ENCODE assay signal across 27 cellular contexts in the genomic region with DNA sequence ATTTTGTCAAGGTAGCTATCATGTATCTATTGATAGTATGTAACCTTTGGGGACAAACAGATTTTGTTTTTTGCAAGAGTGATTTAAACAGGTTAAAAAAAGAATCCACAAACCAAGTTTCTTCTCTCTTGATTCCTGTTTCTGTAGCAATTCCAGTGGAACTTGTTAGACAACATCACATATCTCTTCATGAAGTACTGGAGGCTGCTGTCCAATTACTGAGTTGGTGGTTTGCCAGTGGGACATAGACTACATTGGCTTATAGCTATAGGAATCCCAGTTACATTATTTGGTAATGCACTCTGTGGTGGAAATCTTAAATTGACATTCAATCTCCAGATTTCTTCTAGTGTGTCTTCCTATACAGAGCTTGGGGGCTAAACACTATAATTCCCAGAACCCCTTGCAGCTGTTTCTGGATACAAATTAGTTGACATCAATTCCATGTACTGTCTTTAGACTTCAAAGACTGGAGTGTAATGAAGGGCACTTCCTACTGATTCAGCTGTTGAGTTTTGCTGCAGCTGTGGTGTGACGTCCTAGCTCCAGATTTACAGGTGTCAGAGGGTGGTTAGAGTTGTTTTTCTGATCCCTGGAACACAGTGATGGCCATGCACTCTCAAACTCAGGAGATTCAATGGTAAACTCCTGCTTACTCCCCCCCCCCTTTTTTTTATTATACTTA.
"Had no signal": no experiment of that assay in that cellular context is flagged by ENCODE, and none has a peak within 500 bp of the region (broad histone marks: within the 10 kb centered on the region; RNA-seq: fewer than 3 reads in every experiment).

No MANE protein-coding gene starts in this region.

- H3K4me3 ChIP-seq: adrenal gland, ascending aorta, esophagus muscularis mucosa, gastrocnemius medialis, ovary, psoas muscle, skin epidermis, suprapubic skin, tibial nerve, vagina had no signal

- DNase-seq: activated B cell treated with CpG ODN at 0.5 μM for 24 hours; activated CD4-positive, alpha-beta T cell treated with anti-CD3 and anti-CD28 coated beads for 36 hours; activated CD4-positive, alpha-beta T cell treated with anti-CD3 and anti-CD28 coated beads, Interleukin-2, amount 50 U/mL, for 4 hours; activated CD8-positive, alpha-beta memory T cell treated with anti-CD3 and anti-CD28 coated beads for 24 hours; activated CD8-positive, alpha-beta memory T cell treated with anti-CD3 and anti-CD28 coated beads, Interleukin-2, amount 50 U/mL, for 4 hours; activated naive CD4-positive, alpha-beta T cell; activated T-cell treated with anti-CD3 and anti-CD28 coated beads, Interleukin-2, amount 50 U/mL, for 24 hours; adrenal gland; brain microvascular endothelial cell; central memory CD4-positive, alpha-beta T cell; effector memory CD4-positive, alpha-beta T cell; gastrocnemius medialis; head of caudate nucleus; left ventricle myocardium superior; ovary; psoas muscle; right cardiac atrium; stimulated activated CD4-positive, alpha-beta T cell treated with anti-CD3 and anti-CD28 coated beads, Interleukin-2, amount 100 ng/mL, for 24 hours; stimulated activated naive CD8-positive, alpha-beta T cell treated with anti-CD3 and anti-CD28 coated beads, Interleukin-15, amount 100 ng/mL, for 72 hours had no signal

- H3K36me3 ChIP-seq: adrenal gland, ascending aorta, brain microvascular endothelial cell, esophagus muscularis mucosa, gastrocnemius medialis, neutrophil, ovary, suprapubic skin, tibial nerve, vagina had no signal

- H3K4me1 ChIP-seq: adrenal gland, ascending aorta, esophagus muscularis mucosa, gastrocnemius medialis, psoas muscle, tibial nerve, vagina had no signal

- ATAC-seq: activated CD4-positive, alpha-beta T cell treated with anti-CD3 and anti-CD28 coated beads for 36 hours; gastrocnemius medialis; left ventricle myocardium superior; psoas muscle; right cardiac atrium; stimulated activated effector memory CD8-positive, alpha-beta T cell treated with anti-CD3 and anti-CD28 coated beads, Interleukin-12 subunit alpha, Interleukin-12 subunit beta, amount 100 ng/mL, for 72 hours; stimulated activated naive CD8-positive, alpha-beta T cell treated with anti-CD3 and anti-CD28 coated beads, Interleukin-15, amount 100 ng/mL, for 72 hours had no signal

- H3K9me3 ChIP-seq: adrenal gland, neutrophil, ovary, psoas muscle, suprapubic skin, vagina had no signal

- H3K27ac ChIP-seq: adrenal gland, ascending aorta, brain microvascular endothelial cell, esophagus muscularis mucosa, gastrocnemius medialis, neutrophil, ovary, psoas muscle, suprapubic skin, tibial nerve, vagina had no signal

- H3K27me3 ChIP-seq: adrenal gland, ascending aorta, brain microvascular endothelial cell, esophagus muscularis mucosa, gastrocnemius medialis, neutrophil, ovary, suprapubic skin, tibial nerve, vagina had no signal
